8 cellular contexts compared by ENCODE assay signal in the genomic region with DNA sequence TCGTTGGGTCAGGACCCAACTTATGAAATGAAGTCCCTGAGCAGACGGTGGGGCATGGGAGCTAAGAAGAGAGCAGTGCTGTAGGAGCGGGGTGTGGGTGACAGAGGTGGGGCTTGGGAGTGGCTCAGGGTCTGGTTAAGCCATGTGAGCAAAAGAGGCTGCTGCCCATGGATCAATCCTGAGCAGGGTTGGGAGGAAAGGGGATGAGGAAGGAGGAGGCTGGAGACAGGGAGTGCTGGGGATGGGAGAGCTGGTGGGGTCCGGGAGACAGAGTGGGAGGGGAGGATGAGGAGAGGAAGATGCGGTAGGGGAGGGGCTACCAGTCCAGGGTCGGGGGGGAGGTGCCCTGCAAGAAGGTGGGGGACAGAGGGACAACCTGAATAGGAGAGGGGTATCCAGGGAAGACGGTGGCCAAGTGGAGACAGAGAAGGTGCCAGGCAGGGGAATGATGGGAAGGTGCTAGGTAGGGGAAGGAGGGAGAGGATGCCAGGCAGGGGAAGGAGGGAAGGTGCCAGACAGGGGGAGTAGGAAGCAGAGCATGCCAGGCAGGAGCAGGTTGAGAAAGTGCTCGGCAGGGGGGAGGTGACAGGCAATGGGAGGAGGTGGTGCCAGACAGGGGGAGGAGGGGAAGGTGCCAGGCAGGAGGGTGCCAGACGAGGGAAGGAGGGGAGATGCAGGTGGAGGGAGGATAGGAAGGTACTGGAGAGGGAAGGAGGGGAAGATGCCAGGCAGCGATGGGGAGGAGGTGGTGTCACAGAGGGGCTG. TPM values are rescaled to one million over a fixed set of nuclear protein-coding genes. Genes with fewer than 3 reads are reported as not detected.
DNase-seq lines count a peak whose midpoint lies in the region; ATAC-seq lines count a peak whose summit lies in the region.

No MANE protein-coding gene starts in this region.

- peaks cover 2 to 8% of the 10 kb centered on the region in 2 donors for H3K27me3 Mint-ChIP-seq in CD4-positive, alpha-beta memory T cell

- H3K4me3 ChIP-seq in CD4-positive, alpha-beta memory T cell (ENCODE audit: low read length in 2 of 2) = peak overlapping the region; percentile 23 to 61
- H3K4me3 ChIP-seq in Karpas-422 (ENCODE audit: low read length) (peak overlapping the region; percentile 48; the same call in 1 of the 2 replicates), neuronal stem cell (ENCODE audit: low read length in 2 of 2) (peak overlapping the region; percentile 47 to 56)

- H3K27ac Mint-ChIP-seq in CD4-positive, alpha-beta memory T cell = peak overlapping the region in 4 of 7 donors; percentile 2 to 70 (median 60)

- H2BK15ac ChIP-seq in neuronal stem cell (ENCODE audit: low read length) = peak overlapping the region; percentile 78

- H3K79me2 ChIP-seq in Karpas-422 (ENCODE audit: low read length) = no peaks in the 10 kb centered on the region

- H2BK120ac ChIP-seq in neuronal stem cell (ENCODE audit: low read depth, low read length) = peak overlapping the region; percentile 22

- intact Hi-C loops in CD4-positive, alpha-beta memory T cell (cut with micrococcal nuclease) = no loop called here

- no peak overlapping the region for H4K91ac ChIP-seq in neuronal stem cell (ENCODE audit: low read depth, low read length, poor library complexity)

- WGBS in neuronal stem cell (ENCODE audit: extremely low coverage in 2 of 2, insufficient read length in 2 of 2, insufficient replicate concordance in 1 of 2), 2 donors = no CpG with 5 or more reads among the region's 10 CpGs

- no peak overlapping the region for H3K4ac ChIP-seq in neuronal stem cell (ENCODE audit: low read length)

- H3K36me3 ChIP-seq in CD4-positive, alpha-beta memory T cell (ENCODE audit: insufficient read depth, low read length) = no peaks in the 10 kb centered on the region
- no peaks in the 10 kb centered on the region for H3K36me3 ChIP-seq in Karpas-422 (ENCODE audit: insufficient read depth, low read length)
- H3K36me3 ChIP-seq in neuronal stem cell (replicated peaks in 1 of 2; ENCODE audit: control insufficient read depth in 2 of 2, insufficient read depth in 2 of 2, low read length in 2 of 2) = no peaks in the 10 kb centered on the region

- DNase-seq in CD4-positive, alpha-beta memory T cell = peak in 2 of 5 donors; percentile 6 to 29
- DNase-seq in Karpas-422 = no peak
- peak; percentile 91 for DNase-seq in cerebellar cortex (ENCODE audit: low spot score)
- DNase-seq in neuronal stem cell (ENCODE audit: low spot score) = no peak
- no peak for DNase-seq in NCI-H1436 treated with DMSO at 0.1 percent for 48 hours (lab: John Stamatoyannopoulos, UW)
- DNase-seq in SIG-M5 treated with dmso at 0.1 percent for 504 hours (lab: John Stamatoyannopoulos, UW; ENCODE audit: unreplicated experiment) = no peak

- no peaks in the 10 kb centered on the region for H3K36me3 Mint-ChIP-seq in CD4-positive, alpha-beta memory T cell

- peak overlapping the region; percentile 51 for H2AK5ac ChIP-seq in neuronal stem cell (ENCODE audit: low read depth, low read length)

- no peak overlapping the region for H2BK5ac ChIP-seq in neuronal stem cell (ENCODE audit: low read length)

- H3K23ac ChIP-seq in neuronal stem cell (ENCODE audit: low read depth, low read length, poor library complexity) = peak overlapping the region; percentile 92

- no peaks in the 10 kb centered on the region for H3K9me2 ChIP-seq in Karpas-422 (replicated peaks; ENCODE audit: insufficient read depth, low read length)

- ATAC-seq in GM18867 (IDR thresholded peaks at IDR 0.05; ENCODE audit: unreplicated experiment) (no peak), GM21619 (IDR thresholded peaks at IDR 0.05; ENCODE audit: unreplicated experiment) (no peak)

- H3K27me3 ChIP-seq in CD4-positive, alpha-beta memory T cell (ENCODE audit: insufficient read depth, low read length) = peaks cover 6% of the 10 kb centered on the region
- H3K27me3 ChIP-seq in Karpas-422 (ENCODE audit: low read length) (no peaks in the 10 kb centered on the region), neuronal stem cell (ENCODE audit: control insufficient read depth in 3 of 3, insufficient read depth in 3 of 3, low read depth in 1 of 3, low read length in 3 of 3) (peaks cover 0 to 45% (median 17%) of the 10 kb centered on the region in 3 experiments)

- no peak overlapping the region for H2AFZ ChIP-seq in Karpas-422 (ENCODE audit: low read length)
- peak overlapping the region; percentile 82 for H2AFZ ChIP-seq in neuronal stem cell (ENCODE audit: low read length)

- peak overlapping the region; percentile 33 for H3K18ac ChIP-seq in neuronal stem cell (ENCODE audit: low read length)

- no peaks in the 10 kb centered on the region for H3K9me3 ChIP-seq in CD4-positive, alpha-beta memory T cell (ENCODE audit: control insufficient read depth in 1 of 2, low read length in 2 of 2)
- H3K9me3 ChIP-seq in Karpas-422 (ENCODE audit: low read length) (no peaks in the 10 kb centered on the region), neuronal stem cell (replicated peaks in 1 of 2; ENCODE audit: control insufficient read depth in 2 of 2, insufficient read depth in 1 of 2, low read depth in 1 of 2, low read length in 2 of 2) (no peaks in the 10 kb centered on the region)

- H4K20me1 ChIP-seq in Karpas-422 (ENCODE audit: insufficient read depth, low read depth, low read length) = no peaks in the 10 kb centered on the region

- peaks cover 15 to 26% (median 20%) of the 10 kb centered on the region in 4 donors for H3K4me1 Mint-ChIP-seq in CD4-positive, alpha-beta memory T cell

- CTCF ChIA-PET in CD4-positive, alpha-beta memory T cell (lab: Charles Lee; ENCODE audit: partially characterized antibody) = interaction anchor here (1.6 kb wide), 1 partner anchor 32 kb away, joined by 5 read pairs; no protein-coding TSS in a partner anchor

- H3K79me1 ChIP-seq in neuronal stem cell (ENCODE audit: low read depth, low read length) = peaks cover 2% of the 10 kb centered on the region

- peak overlapping the region; percentile 97 for H2BK12ac ChIP-seq in neuronal stem cell (ENCODE audit: low read length)

- 0 out of 2 replicates have a peak overlapping the region, but pooled peaks have one; percentile 49 for H3K9ac ChIP-seq in Karpas-422 (ENCODE audit: low read length)
- H3K9ac ChIP-seq in neuronal stem cell (ENCODE audit: low read depth, low read length, poor library complexity) = no peak overlapping the region

- peak overlapping the region; percentile 43 to 84 (median 64) for H3K4me3 Mint-ChIP-seq in CD4-positive, alpha-beta memory T cell

- peak overlapping the region; percentile 25 for H3K14ac ChIP-seq in neuronal stem cell (ENCODE audit: low read length)

- peaks cover 25% of the 10 kb centered on the region for H3K4me1 ChIP-seq in CD4-positive, alpha-beta memory T cell (ENCODE audit: insufficient read depth, low read length)
- H3K4me1 ChIP-seq in Karpas-422 (ENCODE audit: low read length) = peaks cover 7% of the 10 kb centered on the region
- peaks cover 5 to 10% of the 10 kb centered on the region in 2 donors for H3K4me1 ChIP-seq in neuronal stem cell (ENCODE audit: control insufficient read depth in 2 of 2, insufficient read depth in 1 of 2, low read depth in 1 of 2, low read length in 2 of 2)

- no peaks in the 10 kb centered on the region for H3K9me3 Mint-ChIP-seq in CD4-positive, alpha-beta memory T cell

- POLR2A ChIA-PET in CD4-positive, alpha-beta memory T cell (lab: Charles Lee; ENCODE audit: partially characterized antibody) = interaction anchor here (0.8 kb wide), 1 partner anchor 48 kb away, joined by 3 read pairs; no protein-coding TSS in a partner anchor

- H3K27ac ChIP-seq in CD4-positive, alpha-beta memory T cell (ENCODE audit: low read depth, low read length) = no peak overlapping the region
- no peak overlapping the region for H3K27ac ChIP-seq in Karpas-422 (ENCODE audit: low read length)
- H3K27ac ChIP-seq in neuronal stem cell (replicated peaks; ENCODE audit: low read length) = no peak overlapping the region

- no peak overlapping the region for H4K8ac ChIP-seq in neuronal stem cell (ENCODE audit: low read depth, low read length)

- H3K4me2 ChIP-seq in Karpas-422 (ENCODE audit: low read depth, low read length, poor library complexity, severe bottlenecking) (peak overlapping the region; percentile 49), neuronal stem cell (ENCODE audit: insufficient read depth, low read length, poor library complexity, severe bottlenecking) (peak overlapping the region; percentile 55)

RNA-seq across cellular contexts. Expression of a gene that starts 27.5 kb away (rescaled TPM):
- total RNA-seq in CD4-positive, alpha-beta memory T cell = 1 to 10 TPM; 4.0 to 5.2 TPM
- polyA plus RNA-seq in CD4-positive, alpha-beta memory T cell = 1 to 10 TPM; 4.6 TPM
- 3.2 and 8.7 TPM in 2 replicates for total RNA-seq in Karpas-422 (2014; rRNA removed; shearing (Covaris generic); ENCODE audit: low replicate concordance)
- polyA plus RNA-seq in neuronal stem cell (2013, experiment 1 of 2) = 32.4 TPM
- polyA plus RNA-seq in neuronal stem cell (2013, experiment 2 of 2) = 33.6 TPM

RNA-seq across cellular contexts. Expression of a gene that starts 43.7 kb away (rescaled TPM):
- 10 to 100 TPM; 52.2 to 52.3 TPM for total RNA-seq in CD4-positive, alpha-beta memory T cell
- 10 to 100 TPM; 25.3 to 28.6 TPM for polyA plus RNA-seq in CD4-positive, alpha-beta memory T cell
- total RNA-seq in Karpas-422 (2014; rRNA removed; shearing (Covaris generic); ENCODE audit: low replicate concordance) = 24.7 and 33.2 TPM in 2 replicates
- 8.2 TPM for polyA plus RNA-seq in neuronal stem cell (2013, experiment 1 of 2)
- polyA plus RNA-seq in neuronal stem cell (2013, experiment 2 of 2) = 8.7 TPM

RNA-seq across cellular contexts. Expression of a gene that starts 49.0 kb away (rescaled TPM):
- total RNA-seq in CD4-positive, alpha-beta memory T cell = 10 to 100 TPM; 31.4 to 35.7 TPM
- 10 to 100 TPM; 33.0 to 37.3 TPM for polyA plus RNA-seq in CD4-positive, alpha-beta memory T cell
- total RNA-seq in Karpas-422 (2014; rRNA removed; shearing (Covaris generic); ENCODE audit: low replicate concordance) = 31.2 and 48.6 TPM in 2 replicates
- polyA plus RNA-seq in neuronal stem cell (2013, experiment 1 of 2) = 19.4 TPM
- 19.4 TPM for polyA plus RNA-seq in neuronal stem cell (2013, experiment 2 of 2)
